8 cellular contexts compared by ENCODE assay signal in genomic region chr5:96875805-96876291, GRCh38. TPM values are rescaled to one million over a fixed set of nuclear protein-coding genes. Genes with fewer than 3 reads are reported as not detected.
DNase-seq lines count a peak whose midpoint lies in the region; ATAC-seq and TF ChIP-seq lines count a peak whose summit lies in the region.

No MANE protein-coding gene starts in this region.

- H3K27ac ChIP-seq in VCaP, result peak overlapping the region; percentile 89

- TF ChIP-seq POLR2A in erythroblast (IDR thresholded peaks at IDR 0.05; ENCODE audit: low read length), result peak; percentile 16

- TF ChIP-seq CTCF in VCaP (conservative IDR thresholded peaks at IDR 0.05), result no peak

- DNase-seq in erythroblast (lab: John Stamatoyannopoulos, UW) (peak in 1 of 2 experiments; percentile 51), sciatic nerve (ENCODE audit: low spot score) (no peak), NK-92 (lab: John Stamatoyannopoulos, UW; ENCODE audit: unreplicated experiment) (no peak), NCI-H2107 (lab: John Stamatoyannopoulos, UW) (no peak)

- intact Hi-C loops in sciatic nerve (cut with DNase I), result no loop called here

- ATAC-seq in GM18511 (IDR thresholded peaks at IDR 0.05; ENCODE audit: unreplicated experiment) (peak; percentile 19), HG03378 (IDR thresholded peaks at IDR 0.05; ENCODE audit: unreplicated experiment) (peak; percentile 5), sciatic nerve (peak; percentile 57), HG02588 (IDR thresholded peaks at IDR 0.05; ENCODE audit: unreplicated experiment) (no peak)

RNA-seq across cellular contexts. Expression of gene ERAP2, which starts 0.5 kb away (rescaled TPM):
- 14.8 TPM for total RNA-seq in sciatic nerve
